Comparison of ENCODE assay signal across 16 cellular contexts in the genomic region with DNA sequence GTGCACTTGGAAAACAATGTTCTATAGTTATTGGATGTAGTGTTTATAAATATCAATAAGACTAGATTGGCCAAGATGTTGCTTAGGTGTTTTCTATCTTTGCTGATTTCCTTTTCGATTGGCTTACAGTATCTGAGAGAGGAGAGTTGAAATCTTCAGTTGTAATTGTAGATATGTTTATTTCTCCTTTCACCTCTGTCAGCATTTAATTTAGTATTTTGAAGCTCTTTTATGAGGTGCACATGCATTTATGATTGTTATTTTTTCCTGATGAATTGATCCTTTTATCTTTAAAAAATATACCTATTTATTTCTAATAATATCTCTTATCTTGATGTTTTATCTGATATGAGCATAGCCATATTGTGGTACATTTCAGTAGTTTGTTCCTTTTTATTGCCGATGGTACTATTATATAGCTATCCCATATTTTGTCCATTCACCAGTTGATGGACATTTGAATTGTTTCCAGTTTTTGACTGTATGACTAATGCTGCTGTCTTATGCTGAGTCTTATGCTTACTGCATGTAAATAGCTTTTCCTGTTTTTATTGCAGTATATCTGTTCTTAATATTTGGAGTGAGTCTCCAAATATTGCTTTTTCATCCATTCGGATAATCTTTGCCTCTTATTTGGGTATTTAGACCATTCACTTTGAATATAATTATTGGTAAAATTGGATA. TPM values are rescaled to one million over a fixed set of nuclear protein-coding genes. Genes with fewer than 3 reads are reported as not detected.
DNase-seq lines count a peak whose midpoint lies in the region; ATAC-seq, FAIRE-seq and TF ChIP-seq lines count a peak whose summit lies in the region.
"Had no signal": no experiment of that assay in that cellular context is flagged by ENCODE, and none has a peak within 500 bp of the region (broad histone marks: within the 10 kb centered on the region; RNA-seq: fewer than 3 reads in every experiment).

No MANE protein-coding gene starts in this region.

- intact Hi-C loops in HepG2 (cut with micrococcal nuclease; ENCODE audit: unreplicated experiment) (no loop called here), natural killer cell (cut with micrococcal nuclease) (no loop called here)

- H3K36me3 ChIP-seq in HepG2 (replicated peaks in 1 of 2; ENCODE audit: control insufficient read depth in 1 of 2, insufficient read depth in 2 of 2, low read length in 2 of 2), result peaks cover 3 to 6% of the 10 kb centered on the region in 2 experiments; a peak in 3 of 5 replicates

- H3K27ac ChIP-seq in HepG2 (ENCODE audit: extremely low read length, insufficient read depth, low read length), result peak overlapping the region; percentile 15

- H4K20me1 ChIP-seq in HepG2 (ENCODE audit: insufficient read depth, low read length), result no peaks in the 10 kb centered on the region

- in situ Hi-C loops in HepG2 (cut with HindIII; ENCODE audit: extremely low pct_ligation_motif_present, low pct_unique_long_range_greater_than_20kb), result no loop called here

- no peak overlapping the region for H3K4me3 ChIP-seq in HepG2 (replicated peaks in 1 of 3; ENCODE audit: insufficient read depth in 1 of 3, low read depth in 2 of 3, low read length in 3 of 3)

- TF ChIP-seq RAD21 in HepG2 (CRISPR knock-in tag; IDR thresholded peaks at IDR 0.05), result no peak

- TF ChIP-seq CTCF in HepG2 (CRISPR knock-in tag; IDR thresholded peaks at IDR 0.05), result no peak
- no peak for TF ChIP-seq CTCF in natural killer cell (IDR thresholded peaks at IDR 0.05)

- no peak for TF ChIP-seq POLR2A in HepG2 (IDR thresholded peaks at IDR 0.05; ENCODE audit: insufficient read depth in 1 of 2, low read depth in 2 of 2, low read length in 2 of 2)

- CTCF ChIA-PET in HepG2 (lab: Yijun Ruan, JAX; ENCODE audit: low intra/inter-chr PET ratio, low total read pairs), result no interaction called here

- H2AFZ ChIP-seq in HepG2 (ENCODE audit: low read length), result no peak overlapping the region

- no peak overlapping the region for H3K27ac Mint-ChIP-seq in natural killer cell

- whole genome bisulfite sequencing in HepG2 (ENCODE audit: low lambda C conversion rate), result 97% methylated on average over 3 of the region's 3 CpGs

- POLR2A ChIA-PET in HepG2 (lab: Yijun Ruan, JAX), result no interaction called here

- DNase-seq in A172 (ENCODE audit: low spot score), result peak; percentile 5
- peak; percentile 22 for DNase-seq in M059J (ENCODE audit: low read depth)
- peak; percentile 51 for DNase-seq in dermis blood vessel endothelial cell
- no peak for DNase-seq in HepG2 (ENCODE audit: low spot score)
- DNase-seq in natural killer cell, result no peak
- no peak for DNase-seq in activated gamma-delta T cell (lab: John Stamatoyannopoulos, UW)
- no peak for DNase-seq in MV-4-11 (lab: John Stamatoyannopoulos, UW)
- DNase-seq: GF-D8, GOT3, Kasumi-1, NCI-H1436 treated with DMSO at 0.1 percent for 48 hours, NCI-H2081, NCI-H345, NCI-H69, Right ventricle myocardium superior had no signal

- ATAC-seq in HepG2 (no peak), natural killer cell (no peak), HG03571 (IDR thresholded peaks at IDR 0.05; ENCODE audit: unreplicated experiment) (no peak)

- no peaks in the 10 kb centered on the region for H3K9me3 ChIP-seq in HepG2 (ENCODE audit: low read length)

- no peaks in the 10 kb centered on the region for H3K9me3 Mint-ChIP-seq in natural killer cell

- no peak for FAIRE-seq in HepG2 (lab: Jason Lieb, UNC)

- no peak overlapping the region for H3K4me2 ChIP-seq in HepG2 (ENCODE audit: low read depth, low read length)

- H3K9ac ChIP-seq in HepG2 (ENCODE audit: insufficient read depth, low read depth, low read length), result no peak overlapping the region

- no peaks in the 10 kb centered on the region for H3K27me3 Mint-ChIP-seq in natural killer cell (ENCODE audit: low read depth in 2 of 2)

- peaks cover 10% of the 10 kb centered on the region for H3K4me1 ChIP-seq in HepG2 (ENCODE audit: insufficient read depth, low read length)

- H3K27me3 ChIP-seq in HepG2 (ENCODE audit: control insufficient read depth in 1 of 2, insufficient read depth in 2 of 2, low read length in 2 of 2), result no peaks in the 10 kb centered on the region

- H3K36me3 Mint-ChIP-seq in natural killer cell, result no peaks in the 10 kb centered on the region

- BruUV-seq in HepG2 (replicated peaks; lab: Mats Ljungman, UMichigan), result no TSS peak

- H3K4me1 Mint-ChIP-seq in natural killer cell, result no peaks in the 10 kb centered on the region

- no peaks in the 10 kb centered on the region for H3K79me2 ChIP-seq in HepG2 (ENCODE audit: insufficient read depth, low read length)

- TF ChIP-seq EP300 in HepG2 (IDR thresholded peaks at IDR 0.05; ENCODE audit: low read depth in 2 of 2, low read length in 2 of 2), result no peak
- TF ChIP-seq EP300 in HepG2 (CRISPR knock-in tag; IDR thresholded peaks at IDR 0.05; ENCODE audit: borderline replicate concordance), result no peak

- H3K4me3 Mint-ChIP-seq in natural killer cell, result no peak overlapping the region

TF ChIP-seq in HepG2, 621 proteins besides CTCF, POLR2A, EP300 and RAD21:
- TF ChIP-seq DMAP1 (CRISPR knock-in tag; IDR thresholded peaks at IDR 0.05), result no peak
- TF ChIP-seq MAFF (IDR thresholded peaks at IDR 0.05; ENCODE audit: low read depth, low read length), result peak; percentile 28; the same call in 1 of the 2 replicates
- peak; percentile 40 to 57; a peak in 3 of 4 replicates for TF ChIP-seq MAFK (conservative IDR thresholded peaks at IDR 0.05 in 1 of 2, IDR thresholded peaks at IDR 0.05 in 1 of 2; ENCODE audit: low read length in 2 of 2)

RNA-seq across cellular contexts. Expression of a gene that starts 34.7 kb away (rescaled TPM):
- 85.1 and 86.5 TPM in 2 replicates for total RNA-seq in A172 (2014; rRNA removed; shearing (Covaris generic))
- 31.5 and 70.3 TPM in 2 replicates for total RNA-seq in M059J (2014; rRNA removed; shearing (Covaris generic))
- total RNA-seq in dermis blood vessel endothelial cell, result 70.1 and 77.0 TPM in 2 replicates
- total RNA-seq in HepG2 (2016; rRNA removed; fragmentation: Illumina TruSeq; extraction: Trizol), result 45.9 and 63.0 TPM in 2 replicates
- 13.0 and 15.0 TPM in 2 replicates for total RNA-seq in HepG2 (2016; cell fraction: cytosol; rRNA removed; fragmentation: Illumina TruSeq; extraction: Trizol; ENCODE audit: low read depth)
- 41.3 and 61.0 TPM in 2 replicates for total RNA-seq in HepG2 (2016; cell fraction: insoluble cytoplasmic fraction; rRNA removed; fragmentation: Illumina TruSeq; extraction: Trizol)
- 22.7 and 23.0 TPM in 2 replicates for total RNA-seq in HepG2 (2016; cell fraction: membrane; rRNA removed; fragmentation: Illumina TruSeq; extraction: Trizol)
- total RNA-seq in HepG2 (2016; cell fraction: nucleus; rRNA removed; fragmentation: Illumina TruSeq; extraction: Trizol), result 60.4 and 64.9 TPM in 2 replicates
- polyA plus RNA-seq in HepG2 (2011; rRNA removed), result 10.8 and 13.4 TPM in 2 replicates
- polyA plus RNA-seq in HepG2 (2011; cell fraction: cytosol; rRNA removed), result 5.7 and 9.4 TPM in 2 replicates
- 14.0 and 14.2 TPM in 2 replicates for polyA plus RNA-seq in HepG2 (2011; cell fraction: nucleus; rRNA removed)
- polyA plus RNA-seq in HepG2 (2012), result 10.8 and 17.3 TPM in 2 replicates
- polyA plus RNA-seq in HepG2 (2016; cell fraction: cytosol; fragmentation: Illumina TruSeq; extraction: Trizol; ENCODE audit: low read depth), result 0.62 and 0.73 TPM in 2 replicates
- polyA plus RNA-seq in HepG2 (2016; cell fraction: insoluble cytoplasmic fraction; fragmentation: Illumina TruSeq; extraction: Trizol; ENCODE audit: low read depth), result 19.5 and 20.2 TPM in 2 replicates
- 1.6 and 2.1 TPM in 2 replicates for polyA plus RNA-seq in HepG2 (2016; cell fraction: membrane; fragmentation: Illumina TruSeq; extraction: Trizol; ENCODE audit: low read depth)
- polyA plus RNA-seq in HepG2 (2016; cell fraction: nucleus; fragmentation: Illumina TruSeq; extraction: Trizol; ENCODE audit: insufficient read depth, low read depth), result 20.7 and 22.6 TPM in 2 replicates
- 20.6 and 21.7 TPM in 2 replicates for polyA minus RNA-seq in HepG2 (2011; rRNA and poly(A)+ RNA removed; ENCODE audit: low replicate concordance)
- 31.4 and 41.6 TPM in 2 replicates for polyA minus RNA-seq in HepG2 (2011; cell fraction: cytosol; rRNA and poly(A)+ RNA removed)
- polyA minus RNA-seq in HepG2 (2011; cell fraction: nucleus; rRNA and poly(A)+ RNA removed), result 191 and 213 TPM in 2 replicates
- 10 to 100 TPM; 37.1 to 45.8 (median 38.6) TPM for total RNA-seq in natural killer cell

Comparison
In these comparisons a context has a peak if more than half of its experiments do, and no peak if none do; other contexts are left out.
1. DNase-seq: peak in A172 (single experiment), M059J (single experiment) and dermis blood vessel endothelial cell (single experiment); none in HepG2 (single experiment), natural killer cell (single experiment), activated gamma-delta T cell (single experiment) and MV-4-11 (single experiment).